ENCODE assay signal across 15 cellular contexts in genomic region chr11:128595775-128596174, GRCh38. TPM values are rescaled to one million over a fixed set of nuclear protein-coding genes. Genes with fewer than 3 reads are reported as not detected.
DNase-seq lines count a peak whose midpoint lies in the region; ATAC-seq and TF ChIP-seq lines count a peak whose summit lies in the region.
"Had no signal": no experiment of that assay in that cellular context is flagged by ENCODE, and none has a peak within 500 bp of the region (broad histone marks: within the 10 kb centered on the region; RNA-seq: fewer than 3 reads in every experiment).

No MANE protein-coding gene starts in this region.

- H3K27ac Mint-ChIP-seq in endodermal cell (no peak overlapping the region), T-cell (no peak overlapping the region)

- H3K9me3 Mint-ChIP-seq in endodermal cell (no peaks in the 10 kb centered on the region), T-cell (no peaks in the 10 kb centered on the region)
- H3K9me3 Mint-ChIP-seq: H9 had no signal

- TF ChIP-seq CTCF in DOHH2 (IDR thresholded peaks at IDR 0.05; ENCODE audit: low read depth, low read length, poor library complexity, severe bottlenecking) (no peak), endodermal cell (conservative IDR thresholded peaks at IDR 0.05) (no peak), smooth muscle cell (IDR thresholded peaks at IDR 0.05; ENCODE audit: borderline replicate concordance, insufficient read depth, poor library complexity, severe bottlenecking) (no peak), upper lobe of left lung (IDR thresholded peaks at IDR 0.05) (no peak)

- peak; percentile 6 for DNase-seq in endodermal cell
- DNase-seq in smooth muscle cell (lab: John Stamatoyannopoulos, UW; ENCODE audit: unreplicated experiment): no peak
- DNase-seq in T-cell: no peak
- no peak for DNase-seq in upper lobe of left lung
- no peak for DNase-seq in HK-2 (ENCODE audit: unreplicated experiment)
- DNase-seq in stimulated activated CD4-positive, alpha-beta T cell treated with anti-CD3 and anti-CD28 coated beads, Interleukin-4, amount 100 ng/mL, for 1 hour: no peak
- DNase-seq: CD4-positive, CD25-positive, alpha-beta regulatory T cell; DMS 273 treated with DMSO at 0.1 percent for 48 hours; GOT3; H9 had no signal

- H3K36me3 Mint-ChIP-seq in endodermal cell (ENCODE audit: low read depth) (no peaks in the 10 kb centered on the region), T-cell (no peaks in the 10 kb centered on the region)
- H3K36me3 Mint-ChIP-seq: CD4-positive, CD25-positive, alpha-beta regulatory T cell had no signal

- POLR2A ChIA-PET in T-cell (lab: Charles Lee): interaction anchor here in 1 of 2 donors (0.5 kb wide), 1 partner anchor 19 kb away, joined by 3 read pairs; no protein-coding TSS in a partner anchor

- TF ChIP-seq EP300 in upper lobe of left lung (IDR thresholded peaks at IDR 0.05): no peak

- H3K4me3 ChIP-seq in DOHH2 (ENCODE audit: low read length) (peak overlapping the region; percentile 19), endodermal cell (ENCODE audit: low read length) (no peak overlapping the region), smooth muscle cell (no peak overlapping the region), upper lobe of left lung (no peak overlapping the region)
- H3K4me3 ChIP-seq: A549; BLaER1 treated with 17β-estradiol and CSF1 and Interleukin-3, amounts not matched to agents 10 nM and 100 nM; GM12878 had no signal

- ATAC-seq in HG03064 (IDR thresholded peaks at IDR 0.05; ENCODE audit: low read depth, unreplicated experiment): peak; percentile 12
- no peak for ATAC-seq in T-cell (replicated peaks in 1 of 4)
- ATAC-seq in upper lobe of left lung (ENCODE audit: low FRiP score in 2 of 2): no peak
- ATAC-seq: A549 had no signal

- H3K4me3 Mint-ChIP-seq in endodermal cell (no peak overlapping the region), T-cell (no peak overlapping the region)
- H3K4me3 Mint-ChIP-seq: CD4-positive, CD25-positive, alpha-beta regulatory T cell; H9 had no signal

- H3K9me2 ChIP-seq in DOHH2 (replicated peaks; ENCODE audit: control insufficient read depth, low read length): no peaks in the 10 kb centered on the region

- H2AFZ ChIP-seq in smooth muscle cell (ENCODE audit: low read depth): no peak overlapping the region

- H3K9ac ChIP-seq in endodermal cell (ENCODE audit: extremely low read depth, low read length, poor library complexity, severe bottlenecking) (no peak overlapping the region), smooth muscle cell (ENCODE audit: low read depth) (no peak overlapping the region)
- H3K9ac ChIP-seq: BLaER1 treated with 17β-estradiol and CSF1 and Interleukin-3, amounts not matched to agents 10 nM and 100 nM had no signal

- no peaks in the 10 kb centered on the region for H3K9me3 ChIP-seq in DOHH2 (ENCODE audit: control insufficient read depth, insufficient read depth, low read length)
- no peaks in the 10 kb centered on the region for H3K9me3 ChIP-seq in endodermal cell (ENCODE audit: control insufficient read depth, low read length)
- no peaks in the 10 kb centered on the region for H3K9me3 ChIP-seq in smooth muscle cell (replicated peaks; ENCODE audit: low read depth)
- no peaks in the 10 kb centered on the region for H3K9me3 ChIP-seq in upper lobe of left lung
- H3K9me3 ChIP-seq: A549 had no signal

- peaks cover 58% of the 10 kb centered on the region for H3K4me1 ChIP-seq in DOHH2 (ENCODE audit: control insufficient read depth, low read length)
- peaks cover 22% of the 10 kb centered on the region for H3K4me1 ChIP-seq in endodermal cell (ENCODE audit: control insufficient read depth, insufficient read depth, low read length)
- H3K4me1 ChIP-seq in smooth muscle cell (ENCODE audit: low read depth): peaks cover 29% of the 10 kb centered on the region
- H3K4me1 ChIP-seq in upper lobe of left lung: peaks cover 0 to 7% (median 2%) of the 10 kb centered on the region in 4 donors
- H3K4me1 ChIP-seq: A549 had no signal

- 86 to 88% methylated on average over 1 to 3 of the region's 3 CpGs for WGBS in endodermal cell (ENCODE audit: insufficient coverage in 1 of 2, insufficient read length in 1 of 2), 2 experiments
- 90% methylated on average over 3 of the region's 3 CpGs for WGBS in smooth muscle cell (ENCODE audit: low lambda C conversion rate)
- WGBS in upper lobe of left lung, 2 donors: 88 to 96% methylated on average over 3 of the region's 3 CpGs

- H3K27ac ChIP-seq in DOHH2 (ENCODE audit: low read depth, low read length) (peak overlapping the region; percentile 37), endodermal cell (ENCODE audit: low read depth, low read length) (no peak overlapping the region), smooth muscle cell (ENCODE audit: low read depth) (no peak overlapping the region), upper lobe of left lung (no peak overlapping the region)
- H3K27ac ChIP-seq: A549; BLaER1 treated with 17β-estradiol and CSF1 and Interleukin-3, amounts not matched to agents 10 nM and 100 nM had no signal

- H3K4me1 Mint-ChIP-seq in endodermal cell (peaks cover 43% of the 10 kb centered on the region), T-cell (peaks cover 18 to 31% (median 30%) of the 10 kb centered on the region in 3 donors)

- H3K79me2 ChIP-seq in DOHH2 (ENCODE audit: control insufficient read depth, low read length) (no peaks in the 10 kb centered on the region), smooth muscle cell (ENCODE audit: low read depth) (no peaks in the 10 kb centered on the region)

- H3F3A ChIP-seq in DOHH2 (ENCODE audit: control insufficient read depth, insufficient read depth) (0 out of 2 replicates have a peak, but pooled peaks cover 3% of the 10 kb centered on the region), smooth muscle cell (ENCODE audit: low read depth) (peaks cover 24% of the 10 kb centered on the region)

- TF ChIP-seq POLR2A in upper lobe of left lung (IDR thresholded peaks at IDR 0.05): no peak

- H3K27me3 ChIP-seq in DOHH2 (ENCODE audit: control insufficient read depth, low read length) (no peaks in the 10 kb centered on the region), endodermal cell (ENCODE audit: control insufficient read depth, insufficient read depth, low read length, poor library complexity, severe bottlenecking) (peaks cover 11% of the 10 kb centered on the region), smooth muscle cell (ENCODE audit: low read depth) (no peaks in the 10 kb centered on the region), upper lobe of left lung (no peaks in the 10 kb centered on the region)
- H3K27me3 ChIP-seq: BLaER1 treated with 17β-estradiol and CSF1 and Interleukin-3, amounts not matched to agents 10 nM and 100 nM had no signal

- H3K4me2 ChIP-seq in DOHH2 (ENCODE audit: low read length) (peak overlapping the region; percentile 55), smooth muscle cell (peak overlapping the region; percentile 22)
- H3K4me2 ChIP-seq: A549 had no signal

- CTCF ChIA-PET in T-cell (lab: Charles Lee): no interaction called here

- H4K20me1 ChIP-seq in DOHH2 (ENCODE audit: control insufficient read depth, insufficient read depth, low read depth, low read length) (no peaks in the 10 kb centered on the region), smooth muscle cell (ENCODE audit: low read depth) (no peaks in the 10 kb centered on the region)
- H4K20me1 ChIP-seq: BLaER1 treated with 17β-estradiol and CSF1 and Interleukin-3, amounts not matched to agents 10 nM and 100 nM had no signal

- H3K36me3 ChIP-seq in DOHH2 (ENCODE audit: control insufficient read depth, low read length) (no peaks in the 10 kb centered on the region), endodermal cell (ENCODE audit: control insufficient read depth, insufficient read depth, low read length) (no peaks in the 10 kb centered on the region), smooth muscle cell (ENCODE audit: low read depth) (no peaks in the 10 kb centered on the region), upper lobe of left lung (no peaks in the 10 kb centered on the region)
- H3K36me3 ChIP-seq: BLaER1 treated with 17β-estradiol and CSF1 and Interleukin-3, amounts not matched to agents 10 nM and 100 nM had no signal

- H3K27me3 Mint-ChIP-seq in endodermal cell (ENCODE audit: insufficient read depth): peaks cover 15% of the 10 kb centered on the region
- no peaks in the 10 kb centered on the region for H3K27me3 Mint-ChIP-seq in T-cell
- H3K27me3 Mint-ChIP-seq: CD4-positive, CD25-positive, alpha-beta regulatory T cell had no signal

RNA-seq across cellular contexts. Expression of gene ETS1, which starts 8.4 kb away (rescaled TPM):
- 10 to 100 TPM; 34.3 to 36.4 TPM for total RNA-seq in endodermal cell
- 24.1 TPM for polyA plus RNA-seq in endodermal cell (2013, experiment 1 of 2)
- polyA plus RNA-seq in endodermal cell (2013, experiment 2 of 2): 23.3 TPM
- total RNA-seq in smooth muscle cell: 22.8 and 25.9 TPM in 2 replicates
- 4.1 and 7.4 TPM in 2 replicates for polyA plus RNA-seq in smooth muscle cell
- total RNA-seq in T-cell: 1,000 to 10,000 TPM in 1 of 5 donors, 100 to 1,000 TPM in 4; 773 to 1,065 (median 854) TPM
- 100 to 1,000 TPM in 1 of 6 donors, 10 to 100 TPM in 5; 29.3 to 107 (median 79.0) TPM for total RNA-seq in upper lobe of left lung

Comparison
In these comparisons a context has a peak if more than half of its experiments do, and no peak if none do; other contexts are left out.
1. RNA of gene ETS1, which starts 8.4 kb away (total RNA-seq): 773 to 1,065 TPM in T-cell; 29.3 to 107 TPM in upper lobe of left lung, 34.3 to 36.4 TPM in endodermal cell and 22.8 to 25.9 TPM in smooth muscle cell; every median in the first group is over 4 times any median in the second.